ENCODE assay signal across 20 cellular contexts in genomic region chr3:170910542-170910941, GRCh38. TPM values are rescaled to one million over a fixed set of nuclear protein-coding genes. Genes with fewer than 3 reads are reported as not detected.
DNase-seq lines count a peak whose midpoint lies in the region; ATAC-seq and TF ChIP-seq lines count a peak whose summit lies in the region.
"Had no signal": no experiment of that assay in that cellular context is flagged by ENCODE, and none has a peak within 500 bp of the region (broad histone marks: within the 10 kb centered on the region; RNA-seq: fewer than 3 reads in every experiment).

No MANE protein-coding gene starts in this region.

- H3K9me3 ChIP-seq in mammary epithelial cell (replicated peaks; ENCODE audit: insufficient read depth, low read length) (peaks cover 13% of the 10 kb centered on the region), PC-3 (ENCODE audit: low read length) (peaks cover 12% of the 10 kb centered on the region; the same call in 1 of the 2 replicates), right cardiac atrium (ENCODE audit: control insufficient read depth, low read length) (no peaks in the 10 kb centered on the region)
- H3K9me3 ChIP-seq: SK-N-SH had no signal

- H3K9me3 Mint-ChIP-seq in MCF 10A (ENCODE audit: unreplicated experiment): peaks cover 7% of the 10 kb centered on the region

- H3K79me2 ChIP-seq in mammary epithelial cell (ENCODE audit: insufficient read depth, low read length) (peaks cover 24% of the 10 kb centered on the region), PC-3 (ENCODE audit: low read length) (peaks cover 5% of the 10 kb centered on the region)

- POLR2A ChIA-PET in MCF 10A (lab: Yijun Ruan, JAX): interaction anchor here (0.6 to 2.4 kb wide), 2 partner anchors 41 to 94 kb away, joined by 3 to 10 read pairs; partner anchors contain the start of gene RPL22L1
- POLR2A ChIA-PET in PC-3 (lab: Charles Lee; ENCODE audit: unreplicated experiment): no interaction called here

- H3K36me3 Mint-ChIP-seq in MCF 10A (ENCODE audit: insufficient read depth, unreplicated experiment): no peaks in the 10 kb centered on the region

- H3K4me1 Mint-ChIP-seq in MCF 10A (ENCODE audit: insufficient read depth, unreplicated experiment): peaks cover 5% of the 10 kb centered on the region

- TF ChIP-seq CTCF in mammary epithelial cell (conservative IDR thresholded peaks at IDR 0.05 in 1 of 2, IDR thresholded peaks at IDR 0.05 in 1 of 2; ENCODE audit: extremely low read depth in 1 of 2, insufficient read depth in 1 of 2, low read depth in 1 of 2, low read length in 2 of 2) (no peak), MCF 10A (IDR thresholded peaks at IDR 0.05; ENCODE audit: unreplicated experiment) (no peak), PC-3 (conservative IDR thresholded peaks at IDR 0.05; ENCODE audit: low read depth, low read length) (no peak)

- no peaks in the 10 kb centered on the region for H3F3A ChIP-seq in PC-3 (ENCODE audit: low read length, unreplicated experiment)

- H3K27ac Mint-ChIP-seq in MCF 10A (ENCODE audit: low read depth, unreplicated experiment): no peak overlapping the region

- peaks cover 18% of the 10 kb centered on the region for H3K4me1 ChIP-seq in mammary epithelial cell (ENCODE audit: insufficient read depth, low read length)
- H3K4me1 ChIP-seq in PC-3 (ENCODE audit: insufficient read depth, low read length): peaks cover 32% of the 10 kb centered on the region
- H3K4me1 ChIP-seq in right cardiac atrium (ENCODE audit: control insufficient read depth, insufficient read depth, low read length): no peaks in the 10 kb centered on the region

- H3K9ac ChIP-seq in mammary epithelial cell (ENCODE audit: insufficient read depth, low read length) (no peak overlapping the region), PC-3 (ENCODE audit: low read length) (no peak overlapping the region)
- H3K9ac ChIP-seq: SK-N-SH had no signal

- CTCF ChIA-PET in mammary epithelial cell (lab: Charles Lee; ENCODE audit: low non-redundant PET) (no interaction called here), MCF 10A (lab: Yijun Ruan, JAX) (interaction anchor here (0.6 to 2.0 kb wide), 2 partner anchors 99 to 1247 kb away, joined by 3 to 11 read pairs; no protein-coding TSS in a partner anchor), PC-3 (lab: Charles Lee) (interaction anchor here (0.5 kb wide), 1 partner anchor 31 kb away, joined by 3 read pairs; no protein-coding TSS in a partner anchor)

- dilution Hi-C loops in mammary epithelial cell (cut with HindIII; ENCODE audit: low sequenced_read_pairs): no loop called here

- H3K27ac ChIP-seq in mammary epithelial cell (ENCODE audit: insufficient read depth, low read depth, low read length) (no peak overlapping the region), PC-3 (ENCODE audit: low read length) (no peak overlapping the region), right cardiac atrium (ENCODE audit: low read length) (no peak overlapping the region)
- H3K27ac ChIP-seq: 22Rv1 had no signal

- H3K27me3 ChIP-seq in mammary epithelial cell (ENCODE audit: insufficient read depth, low read length) (no peaks in the 10 kb centered on the region), PC-3 (ENCODE audit: low read length) (no peaks in the 10 kb centered on the region), right cardiac atrium (ENCODE audit: control insufficient read depth, insufficient read depth) (no peaks in the 10 kb centered on the region)
- H3K27me3 ChIP-seq: MG63 had no signal

- H3K4me2 ChIP-seq in mammary epithelial cell (ENCODE audit: insufficient read depth, low read depth, low read length): no peak overlapping the region
- H3K4me2 ChIP-seq in PC-3 (ENCODE audit: low read length): no peak overlapping the region
- H3K4me2 ChIP-seq: SK-N-SH had no signal

- in situ Hi-C loops in mammary epithelial cell (cut with MboI; ENCODE audit: low sequenced_read_pairs in 2 of 2): no loop called here

- H3K36me3 ChIP-seq in mammary epithelial cell (ENCODE audit: insufficient read depth, low read length) (no peaks in the 10 kb centered on the region), PC-3 (ENCODE audit: low read depth, low read length) (no peaks in the 10 kb centered on the region)

- H4K20me1 ChIP-seq in mammary epithelial cell (ENCODE audit: insufficient read depth, low read length): no peaks in the 10 kb centered on the region
- H4K20me1 ChIP-seq in PC-3 (ENCODE audit: low read length): no peaks in the 10 kb centered on the region

- H3K4me3 Mint-ChIP-seq in MCF 10A (ENCODE audit: unreplicated experiment): no peak overlapping the region

- H2AFZ ChIP-seq in mammary epithelial cell (ENCODE audit: low read depth, low read length) (no peak overlapping the region), PC-3 (ENCODE audit: low read length) (no peak overlapping the region)

- intact Hi-C loops in mammary epithelial cell (cut with micrococcal nuclease): no loop called here
- intact Hi-C loops in MCF 10A (cut with micrococcal nuclease): no loop called here
- intact Hi-C loops in PC-3 (cut with micrococcal nuclease): no loop called here
- intact Hi-C loops in right cardiac atrium (cut with DNase I): no loop called here

- no peak for ATAC-seq in PC-3
- no peak for ATAC-seq in GM18870 (IDR thresholded peaks at IDR 0.05; ENCODE audit: unreplicated experiment)
- no peak for ATAC-seq in right cardiac atrium
- ATAC-seq: Right ventricle myocardium inferior had no signal

- DNase-seq in mammary epithelial cell: peak; percentile 33
- DNase-seq in MCF 10A (ENCODE audit: unreplicated experiment): no peak
- DNase-seq in PC-3: peak; percentile 64
- DNase-seq in fibroblast of peridontal ligament (ENCODE audit: extremely low read depth): peak; percentile 5
- DNase-seq in renal cortical epithelial cell (ENCODE audit: low read depth): peak; percentile 13
- DNase-seq in right cardiac atrium: no peak
- DNase-seq in SIG-M5 (lab: John Stamatoyannopoulos, UW): no peak
- DNase-seq: DND-41, GDM1, H7, KG1, MG63, NCI-H1092 treated with DMSO at 0.1 percent for 48 hours, NCI-H2081 treated with DMSO at 0.1 percent for 48 hours, NCI-H510A, NCI-H774, SK-N-SH had no signal

- no peak overlapping the region for H3K4me3 ChIP-seq in mammary epithelial cell (replicated peaks in 1 of 3; ENCODE audit: insufficient read depth in 1 of 3, low read depth in 2 of 3, low read length in 3 of 3)
- no peak overlapping the region for H3K4me3 ChIP-seq in PC-3 (ENCODE audit: low read length)
- no peak overlapping the region for H3K4me3 ChIP-seq in right cardiac atrium (ENCODE audit: low read length)
- H3K4me3 ChIP-seq: MG63 had no signal

- BruUV-seq in mammary epithelial cell (replicated peaks; lab: Mats Ljungman, UMichigan) (no TSS peak), MCF 10A (replicated peaks; lab: Mats Ljungman, UMichigan) (no TSS peak), PC-3 (replicated peaks; lab: Mats Ljungman, UMichigan) (no TSS peak)

- no peaks in the 10 kb centered on the region for H3K9me2 ChIP-seq in PC-3 (replicated peaks; ENCODE audit: low read length)
- H3K9me2 ChIP-seq: SK-N-SH had no signal

- no peaks in the 10 kb centered on the region for H3K27me3 Mint-ChIP-seq in MCF 10A (ENCODE audit: insufficient read depth, unreplicated experiment)

RNA-seq across cellular contexts. Expression of gene EIF5A2, which starts 2.1 kb away (rescaled TPM):
- 10 to 100 TPM; 10.7 to 22.8 TPM for total RNA-seq in mammary epithelial cell
- polyA plus RNA-seq in mammary epithelial cell: 14.6 TPM
- polyA minus RNA-seq in mammary epithelial cell: 6.2 TPM
- 6.0 and 15.0 TPM in 2 replicates for total RNA-seq in MCF 10A (2022)
- 10.7 and 11.1 TPM in 2 replicates for total RNA-seq in PC-3 (2014; rRNA removed)
- total RNA-seq in renal cortical epithelial cell: 10.2 and 15.1 TPM in 2 replicates
- 10 to 100 TPM in 3 of 4 donors, 1 to 10 TPM in 1; 9.8 to 14.0 (median 11.4) TPM for total RNA-seq in right cardiac atrium
- polyA plus RNA-seq in right cardiac atrium: 2.6 TPM

RNA-seq across cellular contexts. Expression of gene RPL22L1, which starts 40.5 kb away (rescaled TPM):
- total RNA-seq in mammary epithelial cell: 100 to 1,000 TPM in 1 of 2 donors, 10 to 100 TPM in 1; 30.7 to 227 TPM
- 193 TPM for polyA plus RNA-seq in mammary epithelial cell
- 21.8 TPM for polyA minus RNA-seq in mammary epithelial cell
- total RNA-seq in MCF 10A (2022): 205 and 409 TPM in 2 replicates
- total RNA-seq in PC-3 (2014; rRNA removed): 40.0 and 44.9 TPM in 2 replicates
- total RNA-seq in renal cortical epithelial cell: 28.0 and 168 TPM in 2 replicates
- 10 to 100 TPM; 16.8 to 31.8 (median 18.8) TPM for total RNA-seq in right cardiac atrium
- 44.9 TPM for polyA plus RNA-seq in right cardiac atrium

Comparison
In these comparisons a context has a peak if more than half of its experiments do, and no peak if none do; other contexts are left out.
1. DNase-seq: peak in mammary epithelial cell (single experiment), PC-3 (single experiment), fibroblast of peridontal ligament (single experiment) and renal cortical epithelial cell (single experiment); none in MCF 10A (single experiment), right cardiac atrium (0 of 3) and SIG-M5 (single experiment).